Comparison of ENCODE assay signal across 1 cellular context in genomic region chr16:85372627-85373372, GRCh38.
A peak's percentile ranks its signal among the peaks of the same experiment; 100 is the strongest.
TF ChIP-seq lines count a peak whose summit lies in the region.

No MANE protein-coding gene starts in this region.

TF ChIP-seq in K562, 482 proteins besides CTCF, POLR2A, EP300 and RAD21 (continued from another document and continues in another):
- TF ChIP-seq CHD7 (IDR thresholded peaks at IDR 0.05; ENCODE audit: low read depth, low read length) = no peak
- TF ChIP-seq ZNF518B (CRISPR knock-in tag; IDR thresholded peaks at IDR 0.05) = no peak
- no peak for TF ChIP-seq HDAC3 (IDR thresholded peaks at IDR 0.05; ENCODE audit: borderline replicate concordance, partially characterized antibody)
- no peak for TF ChIP-seq DNMT1 (IDR thresholded peaks at IDR 0.05)
- TF ChIP-seq HBP1 (CRISPR knock-in tag; IDR thresholded peaks at IDR 0.05) = no peak
- TF ChIP-seq TBP (optimal IDR thresholded peaks at IDR 0.05; ENCODE audit: low read depth, low read length) = no peak
- TF ChIP-seq KLF16 (IDR thresholded peaks at IDR 0.05) = no peak
- TF ChIP-seq ZNF395 (CRISPR knock-in tag; IDR thresholded peaks at IDR 0.05) = no peak
- peak; percentile 71 for TF ChIP-seq PKNOX1 (IDR thresholded peaks at IDR 0.05)
- peak; percentile 45; the same call in 1 of the 2 replicates for TF ChIP-seq BACH1 (tag; IDR thresholded peaks at IDR 0.05)
- TF ChIP-seq RBFOX2 (IDR thresholded peaks at IDR 0.05; ENCODE audit: low read depth, low read length) = no peak
- TF ChIP-seq MCM2 (IDR thresholded peaks at IDR 0.05; ENCODE audit: low read depth) = no peak
- TF ChIP-seq NFIC (IDR thresholded peaks at IDR 0.05) = 0 out of 2 replicates have a peak, but pooled peaks have one; percentile 5
- TF ChIP-seq HMBOX1 (IDR thresholded peaks at IDR 0.05) = no peak
- peak; percentile 57 for TF ChIP-seq DACH1 (IDR thresholded peaks at IDR 0.05; ENCODE audit: partially characterized antibody)
- TF ChIP-seq MLX (CRISPR knock-in tag; conservative IDR thresholded peaks at IDR 0.05) = no peak
- TF ChIP-seq ZBTB11 (CRISPR knock-in tag; IDR thresholded peaks at IDR 0.05) = no peak
- peak; percentile 87 for TF ChIP-seq ZNF592 (IDR thresholded peaks at IDR 0.05)
- TF ChIP-seq MYNN (IDR thresholded peaks at IDR 0.05) = peak; percentile 84; the same call in 1 of the 2 replicates
- TF ChIP-seq MYNN (CRISPR knock-in tag; IDR thresholded peaks at IDR 0.05) = no peak
